15 cellular contexts compared by ENCODE assay signal in genomic region chr6:70396796-70397729, GRCh38. TPM values are rescaled to one million over a fixed set of nuclear protein-coding genes. Genes with fewer than 3 reads are reported as not detected.
DNase-seq lines count a peak whose midpoint lies in the region; ATAC-seq, FAIRE-seq and TF ChIP-seq lines count a peak whose summit lies in the region.
"Had no signal": no experiment of that assay in that cellular context is flagged by ENCODE, and none has a peak within 500 bp of the region (broad histone marks: within the 10 kb centered on the region; RNA-seq: fewer than 3 reads in every experiment).

No MANE protein-coding gene starts in this region.

- H3K27ac Mint-ChIP-seq in Calu3 (ENCODE audit: unreplicated experiment): peak overlapping the region; percentile 90
- H3K27ac Mint-ChIP-seq: activated CD8-positive, alpha-beta T cell treated with anti-CD3 and anti-CD28 coated beads for 36 hours; CD4-positive, alpha-beta memory T cell had no signal

- peak overlapping the region; percentile 50 for H3K4me3 Mint-ChIP-seq in Calu3 (ENCODE audit: low read depth, unreplicated experiment)
- H3K4me3 Mint-ChIP-seq: activated CD8-positive, alpha-beta T cell treated with anti-CD3 and anti-CD28 coated beads for 36 hours; CD4-positive, alpha-beta memory T cell had no signal

- CTCF ChIA-PET in Calu3 (lab: Charles Lee): interaction anchor here (1.0 to 2.1 kb wide), 4 partner anchors 9 to 87 kb away, joined by 3 to 18 read pairs (median 4); no protein-coding TSS in a partner anchor
- CTCF ChIA-PET in K562 (lab: Yijun Ruan, JAX; ENCODE audit: low intra/inter-chr PET ratio): no interaction called here
- CTCF ChIA-PET in HEK293T (lab: Yijun Ruan, JAX): interaction anchor here (0.6 kb wide), 1 partner anchor 28 kb away, joined by 5 read pairs; no protein-coding TSS in a partner anchor

- peaks cover 70% of the 10 kb centered on the region for H3K4me1 Mint-ChIP-seq in Calu3 (ENCODE audit: low read depth, unreplicated experiment)
- H3K4me1 Mint-ChIP-seq: CD4-positive, alpha-beta memory T cell had no signal

- peak overlapping the region; percentile 42 for H2AK5ac ChIP-seq in mesenchymal stem cell (ENCODE audit: low read length, severe bottlenecking)

- intact Hi-C loops in Calu3 (cut with micrococcal nuclease; ENCODE audit: unreplicated experiment): no loop called here
- intact Hi-C loops in K562 (cut with micrococcal nuclease): loop anchor here (5.0 to 10.0 kb wide), 3 partner anchors 168 to 1740 kb away; partner anchors contain the start of genes SDHAF4 and SMAP1
- intact Hi-C loops in psoas muscle (cut with DNase I): no loop called here

- H3K4me1 ChIP-seq in K562 (replicated peaks in 1 of 2; ENCODE audit: control insufficient read depth in 2 of 2, insufficient read depth in 2 of 2, low read length in 2 of 2): peaks cover 2 to 12% of the 10 kb centered on the region in 2 experiments; a peak in 4 of 5 replicates
- peaks cover 2% of the 10 kb centered on the region for H3K4me1 ChIP-seq in mesenchymal stem cell (ENCODE audit: control insufficient read depth, insufficient read depth, low read depth, low read length)
- no peaks in the 10 kb centered on the region for H3K4me1 ChIP-seq in psoas muscle

- H3K4ac ChIP-seq in mesenchymal stem cell (ENCODE audit: low read depth in 1 of 2, low read length in 2 of 2): no peak overlapping the region

- H4K8ac ChIP-seq in mesenchymal stem cell (ENCODE audit: low read length): no peak overlapping the region

- H3K9me3 Mint-ChIP-seq in Calu3 (ENCODE audit: low read depth, unreplicated experiment): peaks cover 5% of the 10 kb centered on the region
- H3K9me3 Mint-ChIP-seq: activated CD8-positive, alpha-beta T cell treated with anti-CD3 and anti-CD28 coated beads for 36 hours; CD4-positive, alpha-beta memory T cell had no signal

- POLR2A ChIA-PET in K562 (lab: Yijun Ruan, JAX) (interaction anchor here (1.1 to 1.3 kb wide), 3 partner anchors 8 to 16 kb away, joined by 3 to 8 read pairs (median 5); partner anchors contain the start of gene FAM135A), HEK293T (lab: Yijun Ruan, JAX) (no interaction called here)

- no peak for TF ChIP-seq CTCF in Calu3 (IDR thresholded peaks at IDR 0.05; ENCODE audit: unreplicated experiment)
- TF ChIP-seq CTCF in K562 (IDR thresholded peaks at IDR 0.05 in 2 of 3, conservative IDR thresholded peaks at IDR 0.05 in 1 of 3; ENCODE audit: insufficient read depth in 2 of 3, low read depth in 1 of 3, low read length in 3 of 3): no peak
- no peak for TF ChIP-seq CTCF in psoas muscle (IDR thresholded peaks at IDR 0.05)

- H3K9me1 ChIP-seq in K562 (ENCODE audit: control insufficient read depth, insufficient read depth, low read length): peaks cover 3% of the 10 kb centered on the region

- H3K27me3 Mint-ChIP-seq in Calu3 (ENCODE audit: unreplicated experiment): no peaks in the 10 kb centered on the region

- no peak overlapping the region for H2AFZ ChIP-seq in K562 (ENCODE audit: low read depth, low read length)
- H2AFZ ChIP-seq in mesenchymal stem cell (ENCODE audit: low read depth, low read length): peak overlapping the region; percentile 6

- no peak for FAIRE-seq in K562 (lab: Jason Lieb, UNC)
- FAIRE-seq: urothelium cell line had no signal

- H3K27ac ChIP-seq in K562 (ENCODE audit: extremely low read depth, low read depth, low read length) (peak overlapping the region; percentile 70), mesenchymal stem cell (ENCODE audit: low read length, poor library complexity, severe bottlenecking) (no peak overlapping the region), psoas muscle (no peak overlapping the region)

- H3K23ac ChIP-seq in mesenchymal stem cell (ENCODE audit: low read length in 2 of 2): no peak overlapping the region

- peaks cover 2% of the 10 kb centered on the region; the same call in 1 of the 2 replicates for H3K9me3 ChIP-seq in K562 (replicated peaks; ENCODE audit: control insufficient read depth, insufficient read depth, low read depth, low read length)
- no peaks in the 10 kb centered on the region for H3K9me3 ChIP-seq in mesenchymal stem cell (ENCODE audit: control insufficient read depth, low read length)
- H3K9me3 ChIP-seq in psoas muscle: no peaks in the 10 kb centered on the region

- peak overlapping the region; percentile 92 for H3K4me2 ChIP-seq in K562 (ENCODE audit: insufficient read depth, low read length)
- no peak overlapping the region for H3K4me2 ChIP-seq in mesenchymal stem cell (ENCODE audit: low read length, poor library complexity, severe bottlenecking)

- no peak overlapping the region for H3K14ac ChIP-seq in mesenchymal stem cell (ENCODE audit: low read length in 2 of 2)

- peak overlapping the region; percentile 85 to 96; a peak in 3 of 4 replicates for H3K9ac ChIP-seq in K562 (ENCODE audit: insufficient read depth in 1 of 2, low read depth in 2 of 2, low read length in 2 of 2)
- H3K9ac ChIP-seq in mesenchymal stem cell (ENCODE audit: low read length): no peak overlapping the region

- peaks cover 53% of the 10 kb centered on the region for H3K79me2 ChIP-seq in K562 (ENCODE audit: control insufficient read depth, insufficient read depth, low read length)

- no peak for TF ChIP-seq RAD21 in K562 (CRISPR knock-in tag; conservative IDR thresholded peaks at IDR 0.05 in 1 of 2, IDR thresholded peaks at IDR 0.05 in 1 of 2)

- peaks cover 16% of the 10 kb centered on the region; the same call in 1 of the 2 replicates for H4K20me1 ChIP-seq in K562 (replicated peaks; ENCODE audit: control insufficient read depth, insufficient read depth, low read length)

- peak overlapping the region; percentile 58 for H3K4me3 ChIP-seq in K562
- H3K4me3 ChIP-seq in mesenchymal stem cell (ENCODE audit: insufficient read depth in 1 of 2, low read depth in 1 of 2, low read length in 2 of 2): no peak overlapping the region
- H3K4me3 ChIP-seq in psoas muscle: no peak overlapping the region

- no peak overlapping the region for H4K91ac ChIP-seq in mesenchymal stem cell (ENCODE audit: low read length)

- no TSS peak for BruUV-seq in Calu3 (replicated peaks; lab: Mats Ljungman, UMichigan)
- BruUV-seq in K562 (replicated peaks; lab: Mats Ljungman, UMichigan): no TSS peak

- in situ Hi-C loops in K562 (cut with MboI): no loop called here

- no peak for DNase-seq in Calu3
- peak in 1 of 4 experiments; percentile 63 for DNase-seq in K562 (ENCODE audit: extremely low read depth in 1 of 4, low spot score in 3 of 4)
- DNase-seq in mesenchymal stem cell: no peak
- DNase-seq in psoas muscle: no peak
- DNase-seq in DMS 273 treated with DMSO at 0.1 percent for 48 hours (lab: John Stamatoyannopoulos, UW): no peak
- DNase-seq in HEK293T (ENCODE audit: extremely low spot score): no peak
- DNase-seq: activated CD8-positive, alpha-beta T cell treated with anti-CD3 and anti-CD28 coated beads for 36 hours; CD4-positive, alpha-beta memory T cell; NCI-H1105 treated with DMSO at 0.1 percent for 48 hours; NCI-H748 treated with DMSO at 0.1 percent for 48 hours; T-helper 1 cell had no signal

- TF ChIP-seq POLR2A in K562 (conservative IDR thresholded peaks at IDR 0.05): 0 out of 2 replicates have a peak, but pooled peaks have one; percentile 39

- H2BK15ac ChIP-seq in mesenchymal stem cell (ENCODE audit: low read depth, poor library complexity, severe bottlenecking): no peak overlapping the region

- no peak overlapping the region for H3K18ac ChIP-seq in mesenchymal stem cell (ENCODE audit: low read depth in 1 of 2, low read length in 2 of 2)

- peaks cover 22% of the 10 kb centered on the region; the same call in 2 of the 3 replicates for H3K36me3 ChIP-seq in K562 (ENCODE audit: control insufficient read depth, insufficient read depth, low read length)
- no peaks in the 10 kb centered on the region for H3K36me3 ChIP-seq in mesenchymal stem cell (ENCODE audit: control insufficient read depth in 1 of 2, insufficient read depth in 2 of 2, low read depth in 1 of 2, low read length in 2 of 2)
- no peaks in the 10 kb centered on the region for H3K36me3 ChIP-seq in psoas muscle (ENCODE audit: insufficient read depth in 1 of 2, low read depth in 1 of 2)

- H2BK5ac ChIP-seq in mesenchymal stem cell (ENCODE audit: low read depth, low read length, poor library complexity, severe bottlenecking): no peak overlapping the region

- H2BK12ac ChIP-seq in mesenchymal stem cell (ENCODE audit: low read length in 2 of 2): no peak overlapping the region

- no peaks in the 10 kb centered on the region for H3K79me1 ChIP-seq in mesenchymal stem cell (replicated peaks; ENCODE audit: low read length, poor library complexity, severe bottlenecking)

- ATAC-seq in HG03354 (IDR thresholded peaks at IDR 0.05; ENCODE audit: poor library complexity, severe bottlenecking, unreplicated experiment) (peak; percentile 65), K562 (peak; percentile 48), GM21390 (IDR thresholded peaks at IDR 0.05; ENCODE audit: unreplicated experiment) (no peak), psoas muscle (no peak)
- ATAC-seq: activated CD8-positive, alpha-beta T cell treated with anti-CD3 and anti-CD28 coated beads for 36 hours; sciatic nerve had no signal

- H3K36me3 Mint-ChIP-seq in Calu3 (ENCODE audit: insufficient read depth, unreplicated experiment): peaks cover 20% of the 10 kb centered on the region
- H3K36me3 Mint-ChIP-seq: CD4-positive, alpha-beta memory T cell had no signal

- 2% methylated on average over 9 of the region's 10 CpGs for WGBS in K562 (ENCODE audit: insufficient coverage, low coverage, missing lambda C conversion rate)
- WGBS in mesenchymal stem cell: 82% methylated on average over 7 of the region's 10 CpGs
- WGBS in psoas muscle, 3 donors: 65 to 73% (median 68%) methylated on average over 10 of the region's 10 CpGs

- H3K27me3 ChIP-seq in K562 (ENCODE audit: control insufficient read depth in 2 of 2, insufficient read depth in 2 of 2, low read length in 2 of 2) (no peaks in the 10 kb centered on the region), mesenchymal stem cell (ENCODE audit: control insufficient read depth in 1 of 2, insufficient read depth in 1 of 2, low read length in 2 of 2) (peaks cover 0 to under 1% of the 10 kb centered on the region in 2 experiments), psoas muscle (ENCODE audit: insufficient read depth in 3 of 3, low read length in 2 of 3) (peaks cover 0 to 2% (median under 1%) of the 10 kb centered on the region in 3 donors)

- H2BK120ac ChIP-seq in mesenchymal stem cell (ENCODE audit: low read depth, low read length): no peak overlapping the region

- TF ChIP-seq EP300 in K562 (IDR thresholded peaks at IDR 0.05; ENCODE audit: low read length): no peak

RNA-seq across cellular contexts. Expression of gene FAM135A, which starts 16.2 kb away (rescaled TPM):
- total RNA-seq in Calu3 (2022): 83.2 and 89.2 TPM in 2 replicates
- total RNA-seq in K562 (2011; cell fraction: chromatin; rRNA removed; ENCODE audit: low replicate concordance): 50.0 and 163 TPM in 2 replicates
- total RNA-seq in K562 (2011; cell fraction: nucleolus; rRNA removed): 29.7 and 39.0 TPM in 2 replicates
- 71.1 and 110 TPM in 2 replicates for total RNA-seq in K562 (2011; cell fraction: nucleoplasm; rRNA removed)
- 22.6 and 23.0 TPM in 2 replicates for total RNA-seq in K562 (2014; rRNA removed)
- total RNA-seq in K562 (2014; rRNA removed; fragmentation: Illumina TruSeq; extraction: Trizol): 32.1 and 32.7 TPM in 2 replicates
- 24.8 and 26.4 TPM in 2 replicates for total RNA-seq in K562 (2015; rRNA removed; fragmentation: Illumina TruSeq; extraction: Trizol)
- total RNA-seq in K562 (2021): 17.8 and 21.0 TPM in 2 replicates
- polyA plus RNA-seq in K562 (2011; rRNA removed): 32.9 and 34.1 TPM in 2 replicates
- polyA plus RNA-seq in K562 (2011; cell fraction: cytosol; rRNA removed): 5.9 and 15.1 TPM in 2 replicates
- polyA plus RNA-seq in K562 (2011; cell fraction: nucleus; rRNA removed): 35.3 and 52.2 TPM in 2 replicates
- polyA plus RNA-seq in K562 (2012): 9.8 and 10.6 TPM in 2 replicates
- polyA plus RNA-seq in K562 (2014; fragmentation: Illumina TruSeq; extraction: Trizol): 15.6 and 19.2 TPM in 2 replicates
- polyA plus RNA-seq in K562 (2014; fragmentation: Nextera tagmentation; extraction: Ambion mirVana): 1 to 10 TPM; 7.4 to 8.4 TPM
- 17.0 and 19.2 TPM in 2 replicates for polyA plus RNA-seq in K562 (2014; rRNA removed)
- polyA minus RNA-seq in K562 (2011; rRNA and poly(A)+ RNA removed): 60.0 and 79.3 TPM in 2 replicates
- 14.0 and 14.7 TPM in 2 replicates for polyA minus RNA-seq in K562 (2011; cell fraction: cytosol; rRNA and poly(A)+ RNA removed)
- 78.8 and 104 TPM in 2 replicates for polyA minus RNA-seq in K562 (2011; cell fraction: nucleus; rRNA and poly(A)+ RNA removed)
- polyA plus RNA-seq in mesenchymal stem cell (2013, experiment 1 of 2): 4.1 TPM
- 4.8 TPM for polyA plus RNA-seq in mesenchymal stem cell (2013, experiment 2 of 2)
- total RNA-seq in psoas muscle: 1 to 10 TPM; 4.3 to 9.1 (median 6.8) TPM
- polyA plus RNA-seq in psoas muscle: 1 to 10 TPM; 2.3 to 4.3 (median 3.2) TPM

Comparison
In these comparisons a context has a peak if more than half of its experiments do, and no peak if none do; other contexts are left out.
1. ATAC-seq: peak in HG03354 (single experiment) and K562 (single experiment); none in GM21390 (single experiment) and psoas muscle (0 of 4).